In the genomic region with DNA sequence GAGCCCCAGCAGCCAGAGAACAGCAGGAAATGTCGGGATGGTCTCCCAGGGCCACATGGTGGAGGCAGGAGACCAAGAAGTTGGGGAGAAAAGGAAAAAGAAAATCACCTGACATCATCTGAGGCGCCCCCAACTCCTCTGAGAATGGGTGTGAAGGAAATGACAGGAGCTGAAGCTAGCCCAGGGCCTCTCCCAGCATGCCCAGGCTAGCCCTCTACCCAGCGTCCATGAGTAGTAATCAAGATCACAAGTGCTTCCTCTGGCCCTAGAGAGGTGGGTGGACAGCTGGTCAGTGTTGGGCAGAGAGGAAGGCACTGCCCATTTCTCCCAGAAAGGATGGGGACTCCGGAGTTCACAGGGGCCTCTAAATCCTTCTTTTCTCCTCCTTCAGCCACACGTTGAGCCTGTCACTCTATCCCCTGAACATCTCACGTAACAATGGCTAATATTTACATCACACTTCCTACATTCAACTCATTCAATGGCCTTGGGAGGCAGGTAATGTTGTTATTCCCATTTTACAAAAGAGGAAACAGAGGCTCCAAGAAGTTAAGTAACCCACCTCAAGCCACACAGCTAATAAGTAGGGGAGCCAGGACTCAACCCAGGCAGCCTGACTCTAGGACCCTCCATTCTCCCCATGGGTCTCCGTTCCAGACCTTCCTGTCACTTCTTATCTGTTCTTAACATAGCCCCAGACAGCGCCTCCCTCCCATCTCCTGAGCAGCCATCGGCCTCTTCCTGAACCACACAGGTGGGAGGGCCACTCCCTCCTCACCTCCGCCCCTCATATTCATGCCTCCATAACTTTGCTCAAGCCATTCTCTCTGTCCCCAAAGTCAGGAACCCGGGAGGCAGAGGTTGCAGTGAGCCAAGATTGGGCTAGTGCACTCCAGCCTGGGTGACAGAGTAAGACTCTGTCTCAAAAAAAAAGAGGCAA, we compare ENCODE assay signal across 2 cellular contexts.
TF ChIP-seq lines count a peak whose summit lies in the region.

No MANE protein-coding gene starts in this region.

TF ChIP-seq in HepG2, 621 proteins besides CTCF, POLR2A, EP300 and RAD21:
- peak; percentile 45; the same call in 1 of the 2 replicates for TF ChIP-seq ZNF629 (CRISPR knock-in tag; conservative IDR thresholded peaks at IDR 0.05)
- no peak for TF ChIP-seq ZNF549 (CRISPR knock-in tag; IDR thresholded peaks at IDR 0.05)
TF ChIP-seq in HepG2: peak in this region for 1.

TF ChIP-seq in H1, 55 proteins besides CTCF, POLR2A, EP300 and RAD21:
- TF ChIP-seq SIRT6 (IDR thresholded peaks at IDR 0.05; ENCODE audit: low read length) = no peak
- 0 out of 4 replicates have a peak, but pooled peaks of 1 of the 2 experiments have one; percentile 58 for TF ChIP-seq HDAC2 (IDR thresholded peaks at IDR 0.05; ENCODE audit: borderline replicate concordance in 1 of 2, low read depth in 2 of 2, low read length in 2 of 2)
- TF ChIP-seq KDM1A (IDR thresholded peaks at IDR 0.05; ENCODE audit: borderline replicate concordance, low read length) = peak; percentile 87; the same call in 1 of the 2 replicates
TF ChIP-seq in H1: peak in this region for 2.
